8 cellular contexts compared by ENCODE assay signal in the genomic region with DNA sequence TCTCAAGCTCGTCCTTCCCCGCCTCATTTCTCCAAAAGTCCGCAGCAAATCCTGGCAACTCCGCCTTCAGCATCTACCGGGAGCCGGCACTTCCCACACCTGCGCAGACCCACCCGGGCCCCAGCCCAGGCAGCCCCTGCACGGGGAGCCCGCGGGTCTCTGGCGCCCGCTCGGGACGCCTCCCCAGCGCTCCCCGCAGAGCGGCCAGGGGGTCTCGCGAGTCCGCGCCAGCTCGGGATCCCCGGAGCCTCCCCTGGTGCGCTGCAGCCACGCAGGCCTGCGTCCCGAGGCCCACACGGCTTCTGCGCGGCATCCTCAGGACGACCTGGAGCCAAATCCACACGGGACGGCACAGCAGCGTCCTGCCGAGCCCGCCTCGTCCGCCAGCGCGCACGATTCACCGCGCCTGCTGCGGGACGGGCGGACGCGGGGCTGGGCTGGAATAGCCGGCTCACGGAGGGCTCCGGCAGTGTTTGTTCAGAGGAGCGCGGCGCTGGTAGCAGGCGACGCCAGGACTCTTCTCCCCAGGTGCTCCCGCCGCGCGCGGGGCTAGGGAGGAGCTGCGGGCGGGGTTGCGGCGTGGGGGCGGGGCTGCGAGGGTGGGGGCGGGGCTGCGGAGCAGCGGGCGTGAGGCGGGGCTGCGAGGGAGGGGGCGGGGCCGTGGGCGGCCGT. TPM values are rescaled to one million over a fixed set of nuclear protein-coding genes. Genes with fewer than 3 reads are reported as not detected.
DNase-seq lines count a peak whose midpoint lies in the region; ATAC-seq, FAIRE-seq and TF ChIP-seq lines count a peak whose summit lies in the region.

No MANE protein-coding gene starts in this region.

- H3K9me3 Mint-ChIP-seq in natural killer cell treated with Interleukin-12 subunit alpha and Interleukin-12 subunit beta and Interleukin-15 and Interleukin-18, amount 100 ng/mL, for 72 hours = no peaks in the 10 kb centered on the region

- FAIRE-seq in HTR-8/SVneo (lab: Jason Lieb, UNC) = no peak

- peaks cover 22 to 31% of the 10 kb centered on the region in 2 donors for H3K4me1 Mint-ChIP-seq in natural killer cell treated with Interleukin-12 subunit alpha and Interleukin-12 subunit beta and Interleukin-15 and Interleukin-18, amount 100 ng/mL, for 72 hours (ENCODE audit: low read depth in 2 of 2)

- H3K4me3 ChIP-seq in epithelial cell of proximal tubule (ENCODE audit: low read depth, low read length) = peak overlapping the region; percentile 75

- no peak for TF ChIP-seq CTCF in C4-2B (conservative IDR thresholded peaks at IDR 0.05)
- no peak for TF ChIP-seq CTCF in epithelial cell of proximal tubule (conservative IDR thresholded peaks at IDR 0.05; ENCODE audit: low read depth, low read length)

- peaks cover 11% of the 10 kb centered on the region in 2 donors for H3K27me3 Mint-ChIP-seq in natural killer cell treated with Interleukin-12 subunit alpha and Interleukin-12 subunit beta and Interleukin-15 and Interleukin-18, amount 100 ng/mL, for 72 hours

- peak overlapping the region in 1 of 2 donors; percentile 98 for H3K27ac Mint-ChIP-seq in natural killer cell treated with Interleukin-12 subunit alpha and Interleukin-12 subunit beta and Interleukin-15 and Interleukin-18, amount 100 ng/mL, for 72 hours

- DNase-seq in HTR-8/SVneo (ENCODE audit: insufficient read length, low spot score) (peak; percentile 65), RPMI8226 (peak; percentile 80), epithelial cell of proximal tubule (ENCODE audit: low read depth) (no peak), KG1 (lab: John Stamatoyannopoulos, UW) (no peak)
- DNase-seq in natural killer cell treated with Interleukin-12 subunit alpha and Interleukin-12 subunit beta and Interleukin-15 and Interleukin-18, amount 100 ng/mL, for 72 hours (ENCODE audit: low spot score) = no peak

- no peaks in the 10 kb centered on the region for H3K36me3 Mint-ChIP-seq in natural killer cell treated with Interleukin-12 subunit alpha and Interleukin-12 subunit beta and Interleukin-15 and Interleukin-18, amount 100 ng/mL, for 72 hours

- H3K4me3 Mint-ChIP-seq in natural killer cell treated with Interleukin-12 subunit alpha and Interleukin-12 subunit beta and Interleukin-15 and Interleukin-18, amount 100 ng/mL, for 72 hours = peak overlapping the region; percentile 70

- H3K27ac ChIP-seq in C4-2B = peak overlapping the region; percentile 97

- ATAC-seq in GM19324 (IDR thresholded peaks at IDR 0.05; ENCODE audit: low FRiP score, unreplicated experiment) (peak; percentile 39), GM18870 (IDR thresholded peaks at IDR 0.05; ENCODE audit: unreplicated experiment) (no peak)
- ATAC-seq in natural killer cell treated with Interleukin-12 subunit alpha and Interleukin-12 subunit beta and Interleukin-15 and Interleukin-18, amount 100 ng/mL, for 72 hours = no peak

RNA-seq across cellular contexts. Expression of gene PHRF1, which starts 0.8 kb away (rescaled TPM):
- total RNA-seq in epithelial cell of proximal tubule = 24.2 and 33.5 TPM in 2 replicates
- 10 to 100 TPM; 49.2 to 85.7 TPM for total RNA-seq in natural killer cell treated with Interleukin-12 subunit alpha and Interleukin-12 subunit beta and Interleukin-15 and Interleukin-18, amount 100 ng/mL, for 72 hours

RNA-seq across cellular contexts. Expression of gene RASSF7, which starts 14.7 kb away (rescaled TPM):
- total RNA-seq in epithelial cell of proximal tubule = 106 and 154 TPM in 2 replicates
- 10 to 100 TPM; 13.3 to 22.9 TPM for total RNA-seq in natural killer cell treated with Interleukin-12 subunit alpha and Interleukin-12 subunit beta and Interleukin-15 and Interleukin-18, amount 100 ng/mL, for 72 hours

RNA-seq across cellular contexts. Expression of gene LMNTD2, which starts 14.9 kb away (rescaled TPM):
- total RNA-seq in epithelial cell of proximal tubule = 1.5 and 2.2 TPM in 2 replicates
- total RNA-seq in natural killer cell treated with Interleukin-12 subunit alpha and Interleukin-12 subunit beta and Interleukin-15 and Interleukin-18, amount 100 ng/mL, for 72 hours = 1 to 10 TPM; 1.1 to 2.1 TPM

RNA-seq across cellular contexts. Expression of gene LRRC56, which starts 38.1 kb away (rescaled TPM):
- total RNA-seq in epithelial cell of proximal tubule = 0.87 and 1.6 TPM in 2 replicates
- 1 to 10 TPM in 1 of 2 donors, under 1 TPM in 1; 0.98 to 1.8 TPM for total RNA-seq in natural killer cell treated with Interleukin-12 subunit alpha and Interleukin-12 subunit beta and Interleukin-15 and Interleukin-18, amount 100 ng/mL, for 72 hours

RNA-seq across cellular contexts. Expression of gene HRAS, which starts 40.1 kb away (rescaled TPM):
- total RNA-seq in epithelial cell of proximal tubule = 63.2 and 128 TPM in 2 replicates
- 10 to 100 TPM; 33.6 to 83.5 TPM for total RNA-seq in natural killer cell treated with Interleukin-12 subunit alpha and Interleukin-12 subunit beta and Interleukin-15 and Interleukin-18, amount 100 ng/mL, for 72 hours

Comparison
In these comparisons a context has a peak if more than half of its experiments do, and no peak if none do; other contexts are left out.
1. DNase-seq: peak in HTR-8/SVneo (single experiment) and RPMI8226 (single experiment); none in epithelial cell of proximal tubule (single experiment), natural killer cell treated with Interleukin-12 subunit alpha and Interleukin-12 subunit beta and Interleukin-15 and Interleukin-18, amount 100 ng/mL, for 72 hours (single experiment) and KG1 (single experiment).